Comparison of ENCODE assay signal across 13 cellular contexts in the genomic region with DNA sequence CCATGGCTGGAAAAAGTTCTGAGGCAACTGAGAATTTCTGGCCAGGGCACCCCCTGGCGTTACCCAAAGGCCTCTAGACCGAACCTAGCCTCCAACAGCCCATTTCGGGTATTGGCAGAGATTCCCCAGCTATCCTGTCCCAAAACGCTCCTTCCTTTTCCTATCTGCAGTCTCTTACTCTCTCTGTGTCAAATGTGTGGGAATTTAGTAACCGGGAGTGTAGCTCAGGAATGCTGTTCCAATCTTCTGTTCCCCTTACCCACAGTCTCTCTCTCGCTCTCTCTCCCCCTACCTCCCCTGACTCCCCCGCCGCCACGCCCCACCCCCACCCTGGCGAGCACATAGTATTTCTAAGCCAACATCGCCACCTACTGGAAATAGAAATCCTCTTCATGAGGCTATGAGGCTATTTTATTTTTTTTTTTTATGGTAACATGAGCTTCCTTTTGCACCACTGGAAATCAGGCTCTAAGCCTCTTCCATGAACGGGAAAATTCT. TPM values are rescaled to one million over a fixed set of nuclear protein-coding genes. Genes with fewer than 3 reads are reported as not detected.
A peak's percentile ranks its signal among the peaks of the same experiment; 100 is the strongest.
DNase-seq lines count a peak whose midpoint lies in the region; ATAC-seq and TF ChIP-seq lines count a peak whose summit lies in the region.
"Had no signal": no experiment of that assay in that cellular context is flagged by ENCODE, and none has a peak within 500 bp of the region (broad histone marks: within the 10 kb centered on the region; RNA-seq: fewer than 3 reads in every experiment).

No MANE protein-coding gene starts in this region.

- 77 to 84% (median 82%) methylated on average over 12 of the region's 12 CpGs for WGBS in adrenal gland, 4 donors

- H3K4me1 ChIP-seq in adrenal gland (replicated peaks in 1 of 2) = no peaks in the 10 kb centered on the region
- H3K4me1 ChIP-seq: heart right ventricle, lower lobe of right lung had no signal

- peak in 1 of 6 experiments; percentile 7 for TF ChIP-seq CTCF in adrenal gland (IDR thresholded peaks at IDR 0.05)

- H3K27me3 ChIP-seq in adrenal gland = no peaks in the 10 kb centered on the region

- H3K9me3 ChIP-seq in adrenal gland (replicated peaks in 1 of 3) = peaks cover 0 to 15% (median 0%) of the 10 kb centered on the region in 3 donors

- DNase-seq in NCI-H2029 (lab: John Stamatoyannopoulos, UW) = peak; percentile 2
- DNase-seq in NCI-H2029 treated with DMSO at 0.1 percent for 48 hours (lab: John Stamatoyannopoulos, UW) = no peak
- peak; percentile 31 for DNase-seq in Jurkat, Clone E6-1 (ENCODE audit: low read depth, low spot score)
- DNase-seq in RPMI8226 = peak; percentile 26
- DNase-seq in iPS-NIHi7 (ENCODE audit: extremely low spot score) = peak; percentile 39
- DNase-seq in adrenal gland = no peak
- DNase-seq in cardiac septum (ENCODE audit: low spot score) = no peak
- DNase-seq: heart right ventricle, lower lobe of right lung, NCI-H510A had no signal

- H3K4me3 ChIP-seq in Jurkat, Clone E6-1 (ENCODE audit: low read length) = no peak overlapping the region
- no peak overlapping the region for H3K4me3 ChIP-seq in adrenal gland
- H3K4me3 ChIP-seq: GM12878, heart right ventricle, lower lobe of right lung had no signal

- intact Hi-C loops in adrenal gland (cut with DNase I) = no loop called here
- intact Hi-C loops in cardiac septum (cut with DNase I) = no loop called here

- no peak for TF ChIP-seq POLR2A in adrenal gland (IDR thresholded peaks at IDR 0.05)

- ATAC-seq in HG03378 (IDR thresholded peaks at IDR 0.05; ENCODE audit: unreplicated experiment) = no peak
- ATAC-seq: activated T-helper 17 cell treated with anti-CD3 and anti-CD28 coated beads, Interleukin-2, amount 50 U/mL, for 72 hours; GM12878; heart right ventricle; lower lobe of right lung had no signal

- no peak overlapping the region for H3K27ac ChIP-seq in adrenal gland
- H3K27ac ChIP-seq: heart right ventricle, lower lobe of right lung had no signal

- H3K36me3 ChIP-seq in adrenal gland (replicated peaks in 1 of 2) = no peaks in the 10 kb centered on the region
- H3K36me3 ChIP-seq: heart right ventricle, lower lobe of right lung had no signal

RNA-seq across cellular contexts. Expression of gene OXGR1, which starts 27.0 kb away (rescaled TPM):
- polyA plus RNA-seq in Jurkat, Clone E6-1 (2012; ENCODE audit: insufficient read depth, insufficient read length) = not detected
- total RNA-seq in adrenal gland = not detected
- polyA plus RNA-seq in adrenal gland = under 1 TPM in 2 of 3 donors, not detected in 1; 0.11 to 0.13 TPM
- not detected for total RNA-seq in cardiac septum
- total RNA-seq: activated T-helper 17 cell treated with anti-CD3 and anti-CD28 coated beads, Interleukin-2, amount 50 U/mL, for 72 hours; GM12878 had no signal

Comparison
In these comparisons a context has a peak if more than half of its experiments do, and no peak if none do; other contexts are left out.
1. DNase-seq: peak in NCI-H2029 (single experiment), Jurkat, Clone E6-1 (single experiment), RPMI8226 (single experiment) and iPS-NIHi7 (single experiment); none in NCI-H2029 treated with DMSO at 0.1 percent for 48 hours (single experiment), adrenal gland (0 of 7) and cardiac septum (single experiment).